1 cellular context compared by ENCODE assay signal in genomic region chr17:49817993-49818392, GRCh38.
TF ChIP-seq lines count a peak whose summit lies in the region.

No MANE protein-coding gene starts in this region.

TF ChIP-seq in H1, 55 proteins besides CTCF, POLR2A, EP300 and RAD21 (continued from another document):
- TF ChIP-seq, protein P1, sequence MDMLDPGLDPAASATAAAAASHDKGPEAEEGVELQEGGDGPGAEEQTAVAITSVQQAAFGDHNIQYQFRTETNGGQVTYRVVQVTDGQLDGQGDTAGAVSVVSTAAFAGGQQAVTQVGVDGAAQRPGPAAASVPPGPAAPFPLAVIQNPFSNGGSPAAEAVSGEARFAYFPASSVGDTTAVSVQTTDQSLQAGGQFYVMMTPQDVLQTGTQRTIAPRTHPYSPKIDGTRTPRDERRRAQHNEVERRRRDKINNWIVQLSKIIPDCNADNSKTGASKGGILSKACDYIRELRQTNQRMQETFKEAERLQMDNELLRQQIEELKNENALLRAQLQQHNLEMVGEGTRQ (IDR thresholded peaks at IDR 0.05; ENCODE audit: low read length) = no peak
- TF ChIP-seq CBX8 (IDR thresholded peaks at IDR 0.05; ENCODE audit: borderline replicate concordance, low read depth, low read length) (no peak), EZH2 (IDR thresholded peaks at IDR 0.05; ENCODE audit: low read depth, low read length, severe bottlenecking) (no peak), TAF7 (optimal IDR thresholded peaks at IDR 0.05; ENCODE audit: borderline replicate concordance, low read depth, low read length) (no peak), KDM1A (IDR thresholded peaks at IDR 0.05; ENCODE audit: borderline replicate concordance, low read length) (no peak), TAF1 (IDR thresholded peaks at IDR 0.05; ENCODE audit: low read depth, low read length) (no peak)
TF ChIP-seq in H1: peak in this region for 0.
